In the genomic region with DNA sequence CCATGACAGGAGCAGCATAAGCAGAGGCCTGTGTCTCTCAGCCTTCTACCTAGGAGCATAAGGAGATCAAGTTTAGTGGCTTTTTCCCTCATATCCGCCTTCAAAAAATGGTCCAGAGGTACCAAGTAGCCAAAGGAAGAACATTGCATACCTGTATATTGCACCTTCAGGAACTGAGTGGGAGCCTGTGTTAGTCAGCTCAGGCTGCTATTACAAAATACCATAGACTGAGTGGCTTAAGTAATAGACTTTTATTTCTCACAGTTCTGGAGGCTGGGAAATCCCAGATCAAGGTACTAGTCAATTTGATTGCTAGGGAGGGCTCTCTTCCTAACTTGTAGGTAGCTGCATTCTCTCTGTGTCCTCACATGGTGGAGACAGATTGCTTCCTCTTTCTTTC, we compare ENCODE assay signal across 25 cellular contexts.
"Had no signal": no experiment of that assay in that cellular context is flagged by ENCODE, and none has a peak within 500 bp of the region (broad histone marks: within the 10 kb centered on the region; RNA-seq: fewer than 3 reads in every experiment).

No MANE protein-coding gene starts in this region.

- H3K4me3 Mint-ChIP-seq: activated CD4-positive, alpha-beta memory T cell treated with anti-CD3 and anti-CD28 coated beads, Interleukin-2, amount 10 ng/mL, durations not matched to agents 7 days and 5 days; activated CD4-positive, alpha-beta T cell treated with anti-CD3 and anti-CD28 coated beads, Interleukin-2, amount 10 ng/mL, durations not matched to agents 7 days and 5 days; activated naive CD4-positive, alpha-beta T cell treated with anti-CD3 and anti-CD28 coated beads, Interleukin-2, amount 10 ng/mL, durations not matched to agents 7 days and 5 days; activated naive CD8-positive, alpha-beta T cell treated with anti-CD3 and anti-CD28 coated beads for 36 hours; activated T-cell treated with anti-CD3 and anti-CD28 coated beads, Interleukin-2, amount 50 U/mL, for 72 hours; central memory CD8-positive, alpha-beta T cell; T-cell had no signal

- H3K4me1 Mint-ChIP-seq: activated CD4-positive, alpha-beta memory T cell treated with anti-CD3 and anti-CD28 coated beads, Interleukin-2, amount 10 ng/mL, durations not matched to agents 7 days and 5 days; activated CD4-positive, alpha-beta T cell treated with anti-CD3 and anti-CD28 coated beads, Interleukin-2, amount 10 ng/mL, durations not matched to agents 7 days and 5 days; activated naive CD4-positive, alpha-beta T cell treated with anti-CD3 and anti-CD28 coated beads, Interleukin-2, amount 10 ng/mL, durations not matched to agents 7 days and 5 days; activated naive CD8-positive, alpha-beta T cell treated with anti-CD3 and anti-CD28 coated beads for 36 hours; central memory CD8-positive, alpha-beta T cell; T-cell had no signal

- DNase-seq: activated CD4-positive, alpha-beta memory T cell treated with anti-CD3 and anti-CD28 coated beads, Interleukin-2, amount 10 ng/mL, durations not matched to agents 7 days and 5 days; activated CD4-positive, alpha-beta T cell treated with anti-CD3 and anti-CD28 coated beads, Interleukin-2, amount 10 ng/mL, durations not matched to agents 7 days and 5 days; activated CD4-positive, CD25-positive, alpha-beta regulatory T cell; activated CD8-positive, alpha-beta memory T cell treated with anti-CD3 and anti-CD28 coated beads, Interleukin-2, amount 50 U/mL, for 4 hours; activated gamma-delta T cell treated with Interleukin-2 at 50 U/mL for 16 hours; activated naive CD4-positive, alpha-beta T cell treated with anti-CD3 and anti-CD28 coated beads, Interleukin-2, amount 10 ng/mL, durations not matched to agents 7 days and 5 days; activated naive CD8-positive, alpha-beta T cell treated with anti-CD3 and anti-CD28 coated beads for 36 hours; activated T-cell treated with anti-CD3 and anti-CD28 coated beads, Interleukin-2, amount 50 U/mL, for 72 hours; anterior cingulate cortex; MM.1S; NCI-H1105 treated with DMSO at 0.1 percent for 48 hours; NCI-H146; NCI-H1930; NCI-H2171 treated with DMSO at 0.1 percent for 48 hours; NCI-H510A treated with DMSO at 0.1 percent for 48 hours; NCI-H69; NK-92 treated with Interleukin-12 subunit alpha and Interleukin-12 subunit beta, amount 100 ng/mL, for 24 hours; PC-3; SIG-M5; T-cell; T-helper 2 cell; T1000 had no signal

- H3K9me3 Mint-ChIP-seq: activated naive CD4-positive, alpha-beta T cell treated with anti-CD3 and anti-CD28 coated beads, Interleukin-2, amount 10 ng/mL, durations not matched to agents 7 days and 5 days; central memory CD8-positive, alpha-beta T cell; T-cell had no signal

- H3K27ac ChIP-seq: VCaP had no signal

- H3K27ac Mint-ChIP-seq: activated CD4-positive, alpha-beta memory T cell treated with anti-CD3 and anti-CD28 coated beads, Interleukin-2, amount 10 ng/mL, durations not matched to agents 7 days and 5 days; activated CD4-positive, alpha-beta T cell treated with anti-CD3 and anti-CD28 coated beads, Interleukin-2, amount 10 ng/mL, durations not matched to agents 7 days and 5 days; activated naive CD4-positive, alpha-beta T cell treated with anti-CD3 and anti-CD28 coated beads, Interleukin-2, amount 10 ng/mL, durations not matched to agents 7 days and 5 days; activated naive CD8-positive, alpha-beta T cell treated with anti-CD3 and anti-CD28 coated beads for 36 hours; activated T-cell treated with anti-CD3 and anti-CD28 coated beads, Interleukin-2, amount 50 U/mL, for 72 hours; activated T-helper 2 cell treated with anti-CD3 and anti-CD28 coated beads, Interferon-gamma antibody, Interleukin-2, Interleukin-4, amounts not matched to agents 10 μg/mL and 5 μg/mL and 100 μg/mL, durations not matched to agents 14 hours and 24 hours and 36 hours; T-cell had no signal

- H3K36me3 Mint-ChIP-seq: activated naive CD4-positive, alpha-beta T cell treated with anti-CD3 and anti-CD28 coated beads, Interleukin-2, amount 10 ng/mL, durations not matched to agents 7 days and 5 days; activated naive CD8-positive, alpha-beta T cell treated with anti-CD3 and anti-CD28 coated beads for 36 hours; T-cell had no signal

- ATAC-seq: activated T-cell treated with anti-CD3 and anti-CD28 coated beads, Interleukin-2, amount 50 U/mL, for 72 hours; PC-3; T-cell had no signal

- H3K27me3 Mint-ChIP-seq: central memory CD8-positive, alpha-beta T cell had no signal
